8 cellular contexts compared by ENCODE assay signal in the genomic region with DNA sequence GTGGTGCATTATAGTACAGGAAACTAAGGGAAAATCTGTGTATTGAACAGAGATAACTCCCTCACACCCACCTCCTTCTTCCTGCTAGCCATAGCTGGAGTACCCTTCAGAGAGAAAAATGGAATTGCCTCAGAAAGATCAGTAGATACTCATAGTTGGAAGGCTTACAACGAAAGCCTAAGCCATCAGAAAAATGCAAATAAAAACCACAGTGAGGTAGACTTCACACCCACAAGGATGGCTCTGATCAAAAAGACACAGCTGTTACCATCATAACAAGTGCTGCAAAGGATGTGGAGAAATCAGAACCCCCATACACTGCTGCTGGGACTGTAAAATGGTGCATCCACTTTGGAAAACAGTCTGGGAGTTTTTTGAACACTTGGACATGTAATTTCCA. TPM values are rescaled to one million over a fixed set of nuclear protein-coding genes. Genes with fewer than 3 reads are reported as not detected.
A peak's percentile ranks its signal among the peaks of the same experiment; 100 is the strongest.
DNase-seq lines count a peak whose midpoint lies in the region; ATAC-seq lines count a peak whose summit lies in the region.

No MANE protein-coding gene starts in this region.

- H3K9me3 Mint-ChIP-seq in effector memory CD8-positive, alpha-beta T cell: no peaks in the 10 kb centered on the region

- peaks cover 13 to 16% of the 10 kb centered on the region in 2 donors for H3K27me3 Mint-ChIP-seq in effector memory CD8-positive, alpha-beta T cell

- in situ Hi-C loops in G401 (cut with HindIII; ENCODE audit: low sequenced_read_pairs): no loop called here

- peak; percentile 91 for ATAC-seq in GM19452 (IDR thresholded peaks at IDR 0.05; ENCODE audit: unreplicated experiment)
- ATAC-seq in HG03378 (IDR thresholded peaks at IDR 0.05; ENCODE audit: unreplicated experiment): peak; percentile 85
- peak; percentile 95 for ATAC-seq in effector memory CD8-positive, alpha-beta T cell (replicated peaks)
- no peak for ATAC-seq in Right ventricle myocardium inferior

- DNase-seq in Daoy (ENCODE audit: low read depth): peak; percentile 47
- peak; percentile 8 to 27 (median 14) for DNase-seq in effector memory CD8-positive, alpha-beta T cell
- DNase-seq in G401 (ENCODE audit: low spot score): no peak
- no peak for DNase-seq in middle frontal gyrus (ENCODE audit: extremely low spot score, low spot score)
- no peak for DNase-seq in inferior parietal cortex (ENCODE audit: extremely low spot score)
- DNase-seq in Right ventricle myocardium inferior (ENCODE audit: missing footprints): no peak

- intact Hi-C loops in Right ventricle myocardium inferior (cut with DNase I): no loop called here

- no peak overlapping the region for H3K27ac Mint-ChIP-seq in effector memory CD8-positive, alpha-beta T cell

- H3K36me3 Mint-ChIP-seq in effector memory CD8-positive, alpha-beta T cell (ENCODE audit: insufficient read depth): no peaks in the 10 kb centered on the region

- peaks cover 20 to 26% of the 10 kb centered on the region in 2 donors for H3K4me1 Mint-ChIP-seq in effector memory CD8-positive, alpha-beta T cell (ENCODE audit: low read depth in 2 of 2)

- peak overlapping the region; percentile 33 to 44 for H3K4me3 Mint-ChIP-seq in effector memory CD8-positive, alpha-beta T cell

RNA-seq across cellular contexts. Expression of a gene that starts 7.4 kb away (rescaled TPM):
- total RNA-seq in Daoy (2014; rRNA removed; shearing (Covaris generic)): 69.6 and 111 TPM in 2 replicates
- 28.9 and 35.0 TPM in 2 replicates for total RNA-seq in G401 (2014; rRNA removed; shearing (Covaris generic))
- 48.6 TPM for total RNA-seq in Right ventricle myocardium inferior

Comparison
In these comparisons a context has a peak if more than half of its experiments do, and no peak if none do; other contexts are left out.
1. DNase-seq: peak in Daoy (single experiment) and effector memory CD8-positive, alpha-beta T cell (3 of 3); none in G401 (single experiment), middle frontal gyrus (single experiment), inferior parietal cortex (single experiment) and Right ventricle myocardium inferior (single experiment).